In the genomic region with DNA sequence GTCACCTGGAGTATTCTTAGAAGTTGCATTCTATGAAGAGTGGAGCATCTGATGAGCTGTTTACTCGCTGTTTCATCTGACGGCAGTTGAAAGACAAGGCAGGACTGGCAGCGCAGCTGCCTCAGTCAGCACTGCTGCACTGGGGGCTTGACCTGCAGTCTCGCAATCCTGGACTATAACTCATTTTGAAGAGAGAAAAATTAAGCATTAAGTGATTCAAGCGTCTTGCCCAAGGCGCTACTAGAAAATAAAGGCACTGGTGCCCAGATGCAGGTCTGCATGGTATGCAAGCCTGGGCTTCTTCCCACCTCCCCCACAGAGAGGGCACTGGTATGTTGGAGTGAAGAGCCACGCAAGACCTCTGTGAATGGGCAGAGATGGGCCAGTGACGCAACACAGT, we compare ENCODE assay signal across 1 cellular context.
TF ChIP-seq lines count a peak whose summit lies in the region.

No MANE protein-coding gene starts in this region.

TF ChIP-seq in K562, 482 proteins besides CTCF, POLR2A, EP300 and RAD21:
- TF ChIP-seq WHSC1 (IDR thresholded peaks at IDR 0.05; ENCODE audit: low read length) (peak; percentile 34), ASH1L (IDR thresholded peaks at IDR 0.05; ENCODE audit: borderline replicate concordance, low read depth, partially characterized antibody) (no peak)
TF ChIP-seq in K562: peak in this region for 1.
